In the genomic region with DNA sequence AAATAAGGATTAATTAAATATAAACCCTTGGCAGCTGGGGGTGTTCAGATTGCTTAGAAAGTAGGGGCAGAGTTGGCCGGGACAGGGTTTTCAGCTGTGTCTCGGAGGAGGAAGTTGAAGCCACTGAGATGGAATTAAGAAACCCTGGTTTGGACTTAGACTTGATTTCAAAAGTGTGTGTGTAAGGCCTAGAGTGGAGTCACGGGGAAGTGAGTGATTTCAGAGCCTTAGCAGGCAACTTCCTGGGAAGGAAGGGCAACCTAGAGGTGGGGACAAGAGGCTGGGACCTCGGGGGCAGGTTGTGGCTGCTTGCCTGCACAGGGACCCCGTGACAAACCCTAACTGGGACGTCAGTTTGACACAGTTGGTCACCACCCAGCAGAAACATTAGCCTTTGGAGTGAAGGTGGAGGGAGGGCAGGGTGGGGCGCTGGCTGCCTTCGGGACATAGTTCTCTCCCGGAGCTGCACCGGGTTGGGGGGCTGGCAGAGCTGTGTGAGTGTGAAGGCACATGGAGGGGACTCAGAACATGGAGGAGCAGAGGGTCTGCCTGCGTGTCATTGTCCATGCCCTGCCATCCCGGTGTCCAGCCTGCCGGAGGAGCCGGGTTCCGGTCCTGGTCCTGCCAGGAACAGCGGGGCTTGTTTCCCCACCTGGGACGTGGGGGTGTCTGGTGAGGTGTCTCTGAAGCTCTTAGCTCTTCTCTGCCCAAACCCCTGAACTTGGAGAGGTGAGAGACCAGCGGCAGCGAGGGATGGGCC, we compare ENCODE assay signal across 7 cellular contexts. TPM values are rescaled to one million over a fixed set of nuclear protein-coding genes. Genes with fewer than 3 reads are reported as not detected.
DNase-seq lines count a peak whose midpoint lies in the region; ATAC-seq and TF ChIP-seq lines count a peak whose summit lies in the region.

No MANE protein-coding gene starts in this region.

- H3K36me3 Mint-ChIP-seq in WTC11: peaks cover 5% of the 10 kb centered on the region; the same call in 1 of the 2 replicates

- ATAC-seq in WTC11 (no peak), gastroesophageal sphincter (no peak), psoas muscle (peak; percentile 8 to 40 (median 26)), GM21423 (IDR thresholded peaks at IDR 0.05; ENCODE audit: unreplicated experiment) (no peak), HG02588 (IDR thresholded peaks at IDR 0.05; ENCODE audit: unreplicated experiment) (no peak)

- H3K27me3 Mint-ChIP-seq in WTC11 (ENCODE audit: low read depth): no peaks in the 10 kb centered on the region; the same call in 1 of the 2 replicates

- peaks cover 40% of the 10 kb centered on the region for H3K4me1 Mint-ChIP-seq in WTC11

- CTCF ChIA-PET in WTC11 (lab: Charles Lee): no interaction called here

- no peak for TF ChIP-seq EP300 in gastroesophageal sphincter (IDR thresholded peaks at IDR 0.05)

- H3K4me1 ChIP-seq in gastroesophageal sphincter (peaks cover 9 to 70% (median 60%) of the 10 kb centered on the region in 3 donors), psoas muscle (peaks cover 56% of the 10 kb centered on the region)

- H3K36me3 ChIP-seq in gastroesophageal sphincter (peaks cover 0 to 18% of the 10 kb centered on the region in 2 donors), psoas muscle (ENCODE audit: insufficient read depth in 1 of 2, low read depth in 1 of 2) (peaks cover 0 to 5% of the 10 kb centered on the region in 2 donors)

- H3K4me3 Mint-ChIP-seq in WTC11: peak overlapping the region; percentile 90

- POLR2A ChIA-PET in WTC11 (lab: Charles Lee): no interaction called here

- TF ChIP-seq CTCF in WTC11 (IDR thresholded peaks at IDR 0.05) (no peak), gastroesophageal sphincter (IDR thresholded peaks at IDR 0.05) (no peak), psoas muscle (IDR thresholded peaks at IDR 0.05) (no peak)

- 0 out of 2 replicates have a peak overlapping the region, but pooled peaks have one; percentile 82 for H3K27ac Mint-ChIP-seq in WTC11

- peak overlapping the region; percentile 75 to 99 for H3K4me3 ChIP-seq in gastroesophageal sphincter
- peak overlapping the region; percentile 90 for H3K4me3 ChIP-seq in psoas muscle

- 13 to 19% methylated on average over 4 to 10 of the region's 19 CpGs for WGBS in gastroesophageal sphincter (ENCODE audit: low coverage in 1 of 2), 2 donors
- WGBS in psoas muscle, 3 donors: 40 to 41% (median 41%) methylated on average over 18 to 19 of the region's 19 CpGs

- H3K9me3 ChIP-seq in gastroesophageal sphincter: no peaks in the 10 kb centered on the region
- H3K9me3 ChIP-seq in psoas muscle: no peaks in the 10 kb centered on the region

- TF ChIP-seq POLR2A in gastroesophageal sphincter (IDR thresholded peaks at IDR 0.05): no peak

- H3K9me3 Mint-ChIP-seq in WTC11: no peaks in the 10 kb centered on the region

- H3K27ac ChIP-seq in gastroesophageal sphincter (peak overlapping the region in 3 of 4 donors; percentile 93 to 99 (median 96)), psoas muscle (peak overlapping the region; percentile 99)

- DNase-seq in HT1080 (ENCODE audit: low read depth): peak; percentile 60
- no peak for DNase-seq in WTC11 (ENCODE audit: low spot score)
- peak; percentile 63 to 87 for DNase-seq in psoas muscle
- DNase-seq in activated CD4-positive, alpha-beta T cell treated with anti-CD3 and anti-CD28 coated beads, Interleukin-2, amount 50 U/mL, for 1 hour: no peak

- intact Hi-C loops in psoas muscle (cut with DNase I): loop anchor here (5.0 to 10.0 kb wide), 2 partner anchors 106 to 121 kb away; a partner anchor contains a TSS

- H3K27me3 ChIP-seq in gastroesophageal sphincter (no peaks in the 10 kb centered on the region), psoas muscle (ENCODE audit: insufficient read depth in 3 of 3, low read length in 2 of 3) (no peaks in the 10 kb centered on the region)

TF ChIP-seq in WTC11, 78 proteins besides CTCF, POLR2A, EP300 and RAD21:
- TF ChIP-seq KAT7 (CRISPR knock-in tag; IDR thresholded peaks at IDR 0.05; ENCODE audit: borderline replicate concordance): no peak
TF ChIP-seq in WTC11: peak in this region for 0.

RNA-seq across cellular contexts. Expression of a gene that starts 1.8 kb away (rescaled TPM):
- 86.4 and 131 TPM in 2 replicates for total RNA-seq in HT1080 (2014; rRNA removed; shearing (Covaris generic))
- 82.0 and 98.4 TPM in 2 replicates for polyA plus RNA-seq in HT1080 (2015; cell fraction: cytosol; rRNA removed)
- polyA plus RNA-seq in HT1080 (2015; cell fraction: nucleus; rRNA removed): 23.1 and 24.0 TPM in 2 replicates
- 108 to 112 TPM (median 110 TPM) in 3 replicates for total RNA-seq in WTC11 (2021)
- total RNA-seq in gastroesophageal sphincter: 10 to 100 TPM; 39.0 to 51.4 (median 45.5) TPM
- total RNA-seq in psoas muscle: 100 to 1,000 TPM; 231 to 529 (median 366) TPM
- polyA plus RNA-seq in psoas muscle: 100 to 1,000 TPM; 301 to 509 (median 443) TPM

RNA-seq across cellular contexts. Expression of a gene that starts 31.3 kb away (rescaled TPM):
- total RNA-seq in HT1080 (2014; rRNA removed; shearing (Covaris generic)): 16.4 and 17.0 TPM in 2 replicates
- 6.7 and 8.4 TPM in 2 replicates for polyA plus RNA-seq in HT1080 (2015; cell fraction: cytosol; rRNA removed)
- 25.5 and 29.0 TPM in 2 replicates for polyA plus RNA-seq in HT1080 (2015; cell fraction: nucleus; rRNA removed)
- total RNA-seq in WTC11 (2021) (17.6 to 21.5 TPM (median 18.4 TPM) in 3 replicates), gastroesophageal sphincter (10 to 100 TPM; 18.6 to 22.3 (median 20.4) TPM), psoas muscle (10 to 100 TPM in 3 of 4 donors, 1 to 10 TPM in 1; 10.0 to 23.0 (median 18.6) TPM)
- 10 to 100 TPM in 2 of 3 donors, 1 to 10 TPM in 1; 7.0 to 14.5 (median 14.0) TPM for polyA plus RNA-seq in psoas muscle

Comparison
In these comparisons a context has a peak if more than half of its experiments do, and no peak if none do; other contexts are left out.
1. DNase-seq: peak in HT1080 (single experiment) and psoas muscle (2 of 2); none in WTC11 (single experiment) and activated CD4-positive, alpha-beta T cell treated with anti-CD3 and anti-CD28 coated beads, Interleukin-2, amount 50 U/mL, for 1 hour (single experiment).
2. ATAC-seq: peak in psoas muscle (4 of 4); none in WTC11 (single experiment), gastroesophageal sphincter (single experiment), GM21423 (single experiment) and HG02588 (single experiment).